Comparison of ENCODE assay signal across 15 cellular contexts in the genomic region with DNA sequence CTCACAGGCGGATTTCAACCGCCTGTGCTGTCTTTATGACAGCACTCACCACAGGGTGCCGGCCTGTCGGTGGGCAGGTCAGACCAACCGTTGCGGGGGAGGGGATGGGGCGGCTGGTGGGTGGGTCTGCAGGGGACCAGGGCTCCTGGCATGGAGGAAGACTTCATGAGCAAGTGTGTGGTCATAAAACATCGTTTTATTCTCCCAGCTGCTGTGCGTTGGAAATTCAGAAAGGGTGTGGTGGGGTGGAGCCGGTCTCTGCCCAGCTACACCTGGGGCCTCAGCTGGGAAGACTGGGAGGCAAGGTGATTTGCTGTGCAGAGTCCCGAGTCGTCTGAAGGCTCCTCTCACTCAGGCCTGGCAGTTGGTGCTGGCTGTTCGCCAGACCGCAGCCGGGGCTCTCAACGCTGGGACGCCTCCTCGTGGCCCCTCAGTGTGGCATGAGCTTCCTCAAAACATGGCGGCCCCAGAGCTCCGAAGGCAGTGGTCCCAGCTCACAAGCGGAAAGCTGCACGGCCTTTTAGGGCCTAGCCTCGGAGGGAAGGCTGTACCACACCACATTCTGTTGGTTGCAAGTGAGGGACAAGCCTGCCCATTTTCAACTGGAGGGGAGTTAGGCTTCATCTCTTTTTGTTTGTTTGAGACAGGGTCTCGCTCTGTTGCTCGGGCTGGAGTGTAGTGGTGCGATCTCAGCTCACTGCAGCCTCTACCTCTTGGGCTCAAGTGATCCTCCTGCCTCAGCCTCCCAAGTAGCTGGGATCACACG. TPM values are rescaled to one million over a fixed set of nuclear protein-coding genes. Genes with fewer than 3 reads are reported as not detected.
DNase-seq lines count a peak whose midpoint lies in the region; ATAC-seq and TF ChIP-seq lines count a peak whose summit lies in the region.
"Had no signal": no experiment of that assay in that cellular context is flagged by ENCODE, and none has a peak within 500 bp of the region (broad histone marks: within the 10 kb centered on the region; RNA-seq: fewer than 3 reads in every experiment).

No MANE protein-coding gene starts in this region.

- peaks cover 21% of the 10 kb centered on the region for H4K20me1 ChIP-seq in neural progenitor cell (ENCODE audit: low read depth)

- H3K36me3 ChIP-seq in neural progenitor cell (no peaks in the 10 kb centered on the region), SJCRH30 (no peaks in the 10 kb centered on the region)
- H3K36me3 ChIP-seq: tibial nerve had no signal

- H3K4me3 ChIP-seq in NB4 (ENCODE audit: low read depth, low read length): no peak overlapping the region
- H3K4me3 ChIP-seq in neural progenitor cell: no peak overlapping the region
- H3K4me3 ChIP-seq in SJCRH30: no peak overlapping the region
- H3K4me3 ChIP-seq: tibial nerve had no signal

- ATAC-seq in activated naive CD8-positive, alpha-beta T cell treated with anti-CD3 and anti-CD28 coated beads, Interleukin-2, amount 10 ng/mL, durations not matched to agents 7 days and 5 days (ENCODE audit: low read depth): no peak
- no peak for ATAC-seq in HG03039 (IDR thresholded peaks at IDR 0.05; ENCODE audit: unreplicated experiment)

- H3K4me3 Mint-ChIP-seq in activated naive CD8-positive, alpha-beta T cell treated with anti-CD3 and anti-CD28 coated beads, Interleukin-2, amount 10 ng/mL, durations not matched to agents 7 days and 5 days: no peak overlapping the region
- peak overlapping the region; percentile 66 for H3K4me3 Mint-ChIP-seq in neural progenitor cell
- H3K4me3 Mint-ChIP-seq: CD4-positive, alpha-beta T cell; memory B cell had no signal

- H3K27ac Mint-ChIP-seq in activated naive CD8-positive, alpha-beta T cell treated with anti-CD3 and anti-CD28 coated beads, Interleukin-2, amount 10 ng/mL, durations not matched to agents 7 days and 5 days: peak overlapping the region; percentile 66
- H3K27ac Mint-ChIP-seq in neural progenitor cell: no peak overlapping the region
- H3K27ac Mint-ChIP-seq: CD4-positive, alpha-beta T cell; memory B cell had no signal

- no peaks in the 10 kb centered on the region for H3K27me3 Mint-ChIP-seq in activated naive CD8-positive, alpha-beta T cell treated with anti-CD3 and anti-CD28 coated beads, Interleukin-2, amount 10 ng/mL, durations not matched to agents 7 days and 5 days
- peaks cover 24% of the 10 kb centered on the region for H3K27me3 Mint-ChIP-seq in neural progenitor cell (ENCODE audit: insufficient read depth, low read depth)
- H3K27me3 Mint-ChIP-seq: CD4-positive, alpha-beta T cell; memory B cell had no signal

- no peak overlapping the region for H3K9ac ChIP-seq in neural progenitor cell

- H3K27ac ChIP-seq in neural progenitor cell (no peak overlapping the region), SJCRH30 (no peak overlapping the region)

- no peaks in the 10 kb centered on the region for H3K9me3 Mint-ChIP-seq in activated naive CD8-positive, alpha-beta T cell treated with anti-CD3 and anti-CD28 coated beads, Interleukin-2, amount 10 ng/mL, durations not matched to agents 7 days and 5 days
- H3K9me3 Mint-ChIP-seq in neural progenitor cell: peaks cover 9% of the 10 kb centered on the region
- H3K9me3 Mint-ChIP-seq: CD4-positive, alpha-beta T cell; memory B cell had no signal

- peaks cover 18% of the 10 kb centered on the region for H3K36me3 Mint-ChIP-seq in activated naive CD8-positive, alpha-beta T cell treated with anti-CD3 and anti-CD28 coated beads, Interleukin-2, amount 10 ng/mL, durations not matched to agents 7 days and 5 days
- peaks cover 4% of the 10 kb centered on the region for H3K36me3 Mint-ChIP-seq in neural progenitor cell

- peak overlapping the region; percentile 55 for H3K4me2 ChIP-seq in neural progenitor cell

- H3K27me3 ChIP-seq in neural progenitor cell (peaks cover 27% of the 10 kb centered on the region), SJCRH30 (no peaks in the 10 kb centered on the region)
- H3K27me3 ChIP-seq: tibial nerve had no signal

- DNase-seq in COLO668 (lab: John Stamatoyannopoulos, UW; ENCODE audit: unreplicated experiment) (peak; percentile 87), NB4 (ENCODE audit: low read depth) (peak; percentile 90), neural progenitor cell (ENCODE audit: low spot score) (no peak), foreskin melanocyte (no peak), posterior cingulate gyrus (no peak), SJCRH30 (no peak)
- no peak for DNase-seq in activated naive CD8-positive, alpha-beta T cell treated with anti-CD3 and anti-CD28 coated beads, Interleukin-2, amount 10 ng/mL, durations not matched to agents 7 days and 5 days
- DNase-seq: activated CD4-positive, CD25-positive, alpha-beta regulatory T cell treated with anti-CD3 and anti-CD28 coated beads, Interleukin-2, amount 50 U/mL, for 72 hours; amygdala; CD4-positive, alpha-beta T cell; hippocampal formation; SHP77 had no signal

- no peaks in the 10 kb centered on the region for H3K79me2 ChIP-seq in neural progenitor cell (ENCODE audit: low read depth)

- TF ChIP-seq POLR2A in NB4 (IDR thresholded peaks at IDR 0.05; ENCODE audit: extremely low read depth, insufficient read length): no peak

- POLR2A ChIA-PET in activated naive CD8-positive, alpha-beta T cell treated with anti-CD3 and anti-CD28 coated beads, Interleukin-2, amount 10 ng/mL, durations not matched to agents 7 days and 5 days (lab: Charles Lee): interaction anchor here (3.5 to 6.2 kb wide), 2 partner anchors 9 to 13 kb away, joined by 45 to 81 read pairs; no protein-coding TSS in a partner anchor

- no peak for TF ChIP-seq CTCF in NB4 (IDR thresholded peaks at IDR 0.05; ENCODE audit: low read depth, low read length)
- no peak for TF ChIP-seq CTCF in neural progenitor cell (IDR thresholded peaks at IDR 0.05)

- H3K4me1 ChIP-seq in neural progenitor cell (peaks cover 35% of the 10 kb centered on the region), SJCRH30 (peaks cover 21% of the 10 kb centered on the region)

- no peak overlapping the region for H2AFZ ChIP-seq in neural progenitor cell (replicated peaks)

- peaks cover 66% of the 10 kb centered on the region for H3K4me1 Mint-ChIP-seq in activated naive CD8-positive, alpha-beta T cell treated with anti-CD3 and anti-CD28 coated beads, Interleukin-2, amount 10 ng/mL, durations not matched to agents 7 days and 5 days
- H3K4me1 Mint-ChIP-seq in neural progenitor cell: peaks cover 87% of the 10 kb centered on the region

- peaks cover 36% of the 10 kb centered on the region for H3F3A ChIP-seq in neural progenitor cell (ENCODE audit: low read depth)

- H3K9me3 ChIP-seq in neural progenitor cell (ENCODE audit: low read depth) (no peaks in the 10 kb centered on the region), SJCRH30 (replicated peaks) (no peaks in the 10 kb centered on the region)

- intact Hi-C loops in posterior cingulate gyrus (cut with DNase I): no loop called here

RNA-seq across cellular contexts. Expression of a gene that starts 45.8 kb away (rescaled TPM):
- total RNA-seq in activated naive CD8-positive, alpha-beta T cell treated with anti-CD3 and anti-CD28 coated beads, Interleukin-2, amount 10 ng/mL, durations not matched to agents 7 days and 5 days: 10 to 100 TPM; 60.9 to 62.5 TPM
- total RNA-seq in neural progenitor cell (ENCODE audit: low replicate concordance): 7.7 and 20.4 TPM in 2 replicates
- 31.1 and 33.8 TPM in 2 replicates for total RNA-seq in SJCRH30 (2014; rRNA removed; shearing (Covaris generic))

Comparison
In these comparisons a context has a peak if more than half of its experiments do, and no peak if none do; other contexts are left out.
1. DNase-seq: peak in COLO668 (single experiment) and NB4 (single experiment); none in activated naive CD8-positive, alpha-beta T cell treated with anti-CD3 and anti-CD28 coated beads, Interleukin-2, amount 10 ng/mL, durations not matched to agents 7 days and 5 days (single experiment), neural progenitor cell (single experiment), foreskin melanocyte (single experiment), posterior cingulate gyrus (0 of 10) and SJCRH30 (0 of 2).